24 cellular contexts compared by ENCODE assay signal in the genomic region with DNA sequence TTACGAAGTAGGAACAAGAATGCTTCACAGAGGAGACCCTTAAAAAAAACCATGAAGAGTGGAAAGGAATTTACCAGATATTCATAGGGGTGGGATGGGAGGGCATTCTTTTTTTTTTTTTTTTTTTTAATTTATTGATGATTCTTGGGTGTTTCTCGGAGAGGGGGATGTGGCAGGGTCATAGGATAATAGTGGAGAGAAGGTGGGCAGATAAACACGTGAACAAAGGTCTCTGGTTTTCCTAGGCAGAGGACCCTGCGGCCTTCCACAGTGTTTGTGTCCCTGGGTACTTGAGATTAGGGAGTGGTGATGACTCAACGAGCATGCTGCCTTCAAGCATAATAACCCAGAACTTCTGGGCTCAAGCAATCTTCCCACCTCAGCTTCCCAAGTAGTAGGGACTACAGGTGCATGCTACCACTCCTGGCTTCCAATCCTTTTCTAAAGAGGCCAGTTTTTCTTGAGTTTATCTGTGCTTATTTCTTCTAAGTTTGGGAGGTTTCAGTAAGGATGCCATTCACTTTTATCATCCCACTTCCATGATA.
"Had no signal": no experiment of that assay in that cellular context is flagged by ENCODE, and none has a peak within 500 bp of the region (broad histone marks: within the 10 kb centered on the region; RNA-seq: fewer than 3 reads in every experiment).

No MANE protein-coding gene starts in this region.

- ATAC-seq: activated CD8-positive, alpha-beta T cell treated with anti-CD3 and anti-CD28 coated beads, Interleukin-2, amount 10 ng/mL, durations not matched to agents 7 days and 5 days; T-helper 17 cell had no signal

- H3K27me3 ChIP-seq: adrenal gland, breast epithelium had no signal

- H3K9me3 ChIP-seq: adrenal gland, breast epithelium had no signal

- DNase-seq: activated CD4-positive, alpha-beta T cell treated with anti-CD3 and anti-CD28 coated beads, Interleukin-2, amount 10 ng/mL, durations not matched to agents 7 days and 5 days; activated CD4-positive, CD25-positive, alpha-beta regulatory T cell; activated CD8-positive, alpha-beta memory T cell treated with anti-CD3 and anti-CD28 coated beads, Interleukin-2, amount 50 U/mL, for 48 hours; activated CD8-positive, alpha-beta T cell treated with anti-CD3 and anti-CD28 coated beads, Interleukin-2, amount 10 ng/mL, durations not matched to agents 7 days and 5 days; activated naive CD4-positive, alpha-beta T cell treated with anti-CD3 and anti-CD28 coated beads, Interleukin-2, amount 50 U/mL, for 16 hours; activated naive CD8-positive, alpha-beta T cell treated with anti-CD3 and anti-CD28 coated beads, Interleukin-2, amount 10 ng/mL, durations not matched to agents 7 days and 5 days; activated T-cell treated with anti-CD3 and anti-CD28 coated beads, Interleukin-2, amount 50 U/mL, for 1 hour; adrenal gland; aorta; central memory CD4-positive, alpha-beta T cell; Karpas-422; NCI-H1105 treated with DMSO at 0.1 percent for 48 hours; NCI-H1436 treated with DMSO at 0.1 percent for 48 hours; NCI-H187; NCI-H2081; NCI-H2171 treated with DMSO at 0.1 percent for 48 hours; NCI-H226; NCI-H526; NCI-H82; SIG-M5; T-helper 17 cell; T-helper 9 cell had no signal

- H3K36me3 ChIP-seq: breast epithelium had no signal

- H3K4me1 ChIP-seq: adrenal gland, breast epithelium had no signal

- H3K4me3 ChIP-seq: adrenal gland, breast epithelium had no signal

- H3K27ac ChIP-seq: adrenal gland, breast epithelium, VCaP had no signal
